ENCODE assay signal across 18 cellular contexts in the genomic region with DNA sequence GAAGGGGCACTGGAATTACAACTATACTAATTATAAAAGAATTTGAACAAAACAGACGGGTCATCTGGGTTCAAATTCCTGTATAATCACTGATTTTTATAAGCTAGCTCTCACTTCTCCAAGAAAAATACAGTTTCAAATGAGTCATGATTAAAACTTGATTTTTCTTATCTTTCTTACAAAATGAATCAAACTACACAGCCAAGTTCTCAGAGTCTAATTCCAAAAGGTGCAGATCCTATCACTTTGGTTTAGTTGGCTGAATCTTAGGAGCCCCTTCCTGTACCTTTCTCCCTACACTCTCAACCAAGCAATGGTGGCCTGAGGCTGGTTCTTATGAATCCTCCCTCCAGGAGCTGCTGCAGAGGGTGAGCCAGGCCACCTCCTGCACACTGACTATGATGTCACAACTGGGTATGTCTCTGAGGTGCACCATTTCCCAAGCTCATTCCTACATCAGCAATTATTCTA. TPM values are rescaled to one million over a fixed set of nuclear protein-coding genes. Genes with fewer than 3 reads are reported as not detected.
A peak's percentile ranks its signal among the peaks of the same experiment; 100 is the strongest.
DNase-seq lines count a peak whose midpoint lies in the region; ATAC-seq, FAIRE-seq and TF ChIP-seq lines count a peak whose summit lies in the region.
"Had no signal": no experiment of that assay in that cellular context is flagged by ENCODE, and none has a peak within 500 bp of the region (broad histone marks: within the 10 kb centered on the region; RNA-seq: fewer than 3 reads in every experiment).

No MANE protein-coding gene starts in this region.

- WGBS in right cardiac atrium, result 71% methylated on average over 1 of the region's 1 CpG

- no peaks in the 10 kb centered on the region for H3K79me2 ChIP-seq in astrocyte (ENCODE audit: insufficient read depth, low read length)

- H3K4me3 ChIP-seq in right cardiac atrium (ENCODE audit: low read length), result no peak overlapping the region
- no peak overlapping the region for H3K4me3 ChIP-seq in astrocyte (ENCODE audit: insufficient read depth, low read depth, low read length)
- no peak overlapping the region for H3K4me3 ChIP-seq in effector memory CD4-positive, alpha-beta T cell (ENCODE audit: insufficient read depth, low read depth, low read length, poor library complexity, severe bottlenecking)
- H3K4me3 ChIP-seq: mucosa of descending colon, ovary had no signal

- H3K27ac ChIP-seq in right cardiac atrium (ENCODE audit: low read length), result no peak overlapping the region
- H3K27ac ChIP-seq in astrocyte (ENCODE audit: low read depth, low read length), result peak overlapping the region; percentile 70
- H3K27ac ChIP-seq in effector memory CD4-positive, alpha-beta T cell (ENCODE audit: insufficient read depth, low read length, poor library complexity, severe bottlenecking), result no peak overlapping the region
- H3K27ac ChIP-seq: ovary had no signal

- no peaks in the 10 kb centered on the region for H3K36me3 Mint-ChIP-seq in astrocyte (ENCODE audit: low read depth, unreplicated experiment)

- H3K27me3 ChIP-seq in right cardiac atrium (ENCODE audit: control insufficient read depth, insufficient read depth), result no peaks in the 10 kb centered on the region
- H3K27me3 ChIP-seq in astrocyte (ENCODE audit: insufficient read depth, low read length), result no peaks in the 10 kb centered on the region
- no peaks in the 10 kb centered on the region for H3K27me3 ChIP-seq in effector memory CD4-positive, alpha-beta T cell (replicated peaks; ENCODE audit: control insufficient read depth, insufficient read depth, low read length, poor library complexity, severe bottlenecking)

- H3K4me1 Mint-ChIP-seq in astrocyte (ENCODE audit: low read depth, unreplicated experiment), result peaks cover 35% of the 10 kb centered on the region

- peak overlapping the region; percentile 16 for H3K9ac ChIP-seq in astrocyte (ENCODE audit: low read length)

- H3K27me3 Mint-ChIP-seq in astrocyte (ENCODE audit: low read depth, unreplicated experiment), result no peaks in the 10 kb centered on the region

- DNase-seq in right cardiac atrium (peak in 1 of 3 donors; percentile 20), Right ventricle myocardium superior (no peak), astrocyte (ENCODE audit: low read depth) (peak; percentile 75), hepatic stellate cell (ENCODE audit: low spot score) (peak; percentile 24), NCI-H446 treated with DMSO at 0.1 percent for 48 hours (lab: John Stamatoyannopoulos, UW) (no peak)
- no peak for DNase-seq in effector memory CD4-positive, alpha-beta T cell
- DNase-seq: activated CD4-positive, CD25-positive, alpha-beta regulatory T cell treated with anti-CD3 and anti-CD28 coated beads, Interleukin-2, amount 50 U/mL, for 72 hours; activated CD8-positive, alpha-beta memory T cell treated with anti-CD3 and anti-CD28 coated beads, Interleukin-2, amount 50 U/mL, for 4 hours; activated naive CD4-positive, alpha-beta T cell treated with Interleukin-2 at 50 U/mL for 16 hours; kidney; MM.1S; mucosa of descending colon; NCI-H2107; ovary had no signal

- H3K4me2 ChIP-seq in astrocyte (ENCODE audit: low read length), result peak overlapping the region; percentile 30

- no peaks in the 10 kb centered on the region for H3K9me3 ChIP-seq in right cardiac atrium (ENCODE audit: control insufficient read depth, low read length)
- no peaks in the 10 kb centered on the region for H3K9me3 ChIP-seq in astrocyte (ENCODE audit: insufficient read depth, low read depth, low read length)
- H3K9me3 ChIP-seq in effector memory CD4-positive, alpha-beta T cell (ENCODE audit: control insufficient read depth, low read length), result no peaks in the 10 kb centered on the region
- H3K9me3 ChIP-seq: mucosa of descending colon, ovary had no signal

- intact Hi-C loops in right cardiac atrium (cut with DNase I) (no loop called here), Right ventricle myocardium superior (cut with DNase I) (no loop called here)

- ATAC-seq in right cardiac atrium, result peak; percentile 42 to 45
- no peak for ATAC-seq in Right ventricle myocardium superior (ENCODE audit: poor library complexity)
- ATAC-seq in GM19351 (IDR thresholded peaks at IDR 0.05; ENCODE audit: unreplicated experiment), result no peak
- no peak for ATAC-seq in GM21423 (IDR thresholded peaks at IDR 0.05; ENCODE audit: unreplicated experiment)
- ATAC-seq: mucosa of descending colon had no signal

- FAIRE-seq in astrocyte (lab: Jason Lieb, UNC), result peak; percentile 41
- FAIRE-seq: A204.1, bronchial epithelial cell, kidney had no signal

- no peaks in the 10 kb centered on the region for H3K36me3 ChIP-seq in astrocyte (ENCODE audit: insufficient read depth, low read length)
- no peaks in the 10 kb centered on the region for H3K36me3 ChIP-seq in effector memory CD4-positive, alpha-beta T cell (ENCODE audit: control insufficient read depth, insufficient read depth, low read length)
- H3K36me3 ChIP-seq: ovary had no signal

- no peak for TF ChIP-seq CTCF in astrocyte (IDR thresholded peaks at IDR 0.05; ENCODE audit: insufficient read depth, low read depth, low read length)

- no peaks in the 10 kb centered on the region for H3K4me1 ChIP-seq in right cardiac atrium (ENCODE audit: control insufficient read depth, insufficient read depth, low read length)
- peaks cover 30% of the 10 kb centered on the region for H3K4me1 ChIP-seq in astrocyte (ENCODE audit: insufficient read depth, low read length)
- H3K4me1 ChIP-seq in effector memory CD4-positive, alpha-beta T cell (ENCODE audit: control insufficient read depth, insufficient read depth, low read length, poor library complexity, severe bottlenecking), result no peaks in the 10 kb centered on the region

- H3K27ac Mint-ChIP-seq in astrocyte (ENCODE audit: unreplicated experiment), result peak overlapping the region; percentile 71

- H4K20me1 ChIP-seq in astrocyte (ENCODE audit: insufficient read depth, low read length), result no peaks in the 10 kb centered on the region

- H3K4me3 Mint-ChIP-seq in astrocyte (ENCODE audit: unreplicated experiment), result no peak overlapping the region

- H2AFZ ChIP-seq in astrocyte (ENCODE audit: low read depth, low read length), result no peak overlapping the region

- H3K9me3 Mint-ChIP-seq in astrocyte (ENCODE audit: unreplicated experiment), result no peaks in the 10 kb centered on the region

RNA-seq across cellular contexts. Expression of a gene that starts 43.8 kb away (rescaled TPM):
- total RNA-seq in right cardiac atrium (10 to 100 TPM in 2 of 4 donors, 1 to 10 TPM in 2; 6.4 to 10.8 (median 8.4) TPM), Right ventricle myocardium superior (8.8 TPM), astrocyte (19.9 and 27.2 TPM in 2 replicates)
- 8.0 TPM for polyA plus RNA-seq in right cardiac atrium

Comparison
In these comparisons a context has a peak if more than half of its experiments do, and no peak if none do; other contexts are left out.
1. ATAC-seq: peak in right cardiac atrium (2 of 2); none in Right ventricle myocardium superior (single experiment), GM19351 (single experiment) and GM21423 (single experiment).
2. DNase-seq: peak in astrocyte (single experiment) and hepatic stellate cell (single experiment); none in Right ventricle myocardium superior (single experiment), NCI-H446 treated with DMSO at 0.1 percent for 48 hours (single experiment) and effector memory CD4-positive, alpha-beta T cell (0 of 3).